ENCODE assay signal across 1 cellular context in the genomic region with DNA sequence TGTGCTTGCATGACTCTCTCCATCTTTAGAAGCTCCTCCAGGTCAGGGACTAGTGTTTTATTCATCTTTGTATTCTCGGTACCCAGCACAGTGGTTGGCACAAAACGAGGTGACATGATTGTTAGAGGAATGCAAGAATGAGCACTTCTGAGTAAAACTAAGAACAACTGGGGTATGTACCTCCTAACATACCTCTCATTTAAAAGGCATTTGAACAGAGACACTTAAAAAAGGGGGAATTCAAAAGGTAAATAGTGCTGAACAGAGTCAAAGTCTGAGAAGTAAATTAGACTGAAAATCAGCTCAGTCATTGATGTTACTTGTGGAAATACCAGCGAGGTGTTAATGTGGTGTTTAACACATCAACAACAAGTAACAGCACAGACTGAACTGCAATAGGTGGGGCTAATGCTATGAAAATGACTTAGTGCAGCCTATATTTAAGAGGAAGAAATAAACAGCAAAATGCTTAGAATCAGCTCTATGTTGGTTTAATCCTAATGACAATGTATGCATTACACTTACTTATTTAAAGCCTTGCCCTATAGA.
TF ChIP-seq lines count a peak whose summit lies in the region.

No MANE protein-coding gene starts in this region.

TF ChIP-seq in H1, 55 proteins besides CTCF, POLR2A, EP300 and RAD21:
- TF ChIP-seq SIRT6 (IDR thresholded peaks at IDR 0.05; ENCODE audit: low read length) (no peak), GTF2F1 (IDR thresholded peaks at IDR 0.05; ENCODE audit: borderline replicate concordance, low read depth, low read length) (no peak), BACH1 (IDR thresholded peaks at IDR 0.05; ENCODE audit: low read length) (no peak), ZNF274 (IDR thresholded peaks at IDR 0.05; ENCODE audit: borderline replicate concordance, extremely low read depth, low read length) (no peak), ATF3 (IDR thresholded peaks at IDR 0.05; ENCODE audit: insufficient read depth, low read depth, low read length) (no peak), KDM5A (IDR thresholded peaks at IDR 0.05; ENCODE audit: low read length) (no peak), KDM4A (IDR thresholded peaks at IDR 0.05; ENCODE audit: low read depth, low read length, severe bottlenecking) (no peak), YY1 (IDR thresholded peaks at IDR 0.05; ENCODE audit: low read depth, low read length) (no peak), SUZ12 (IDR thresholded peaks at IDR 0.05; ENCODE audit: low read length) (no peak), BRCA1 (IDR thresholded peaks at IDR 0.05; ENCODE audit: low read depth, low read length) (no peak), HDAC6 (IDR thresholded peaks at IDR 0.05; ENCODE audit: low read depth, low read length) (no peak), TCF12 (IDR thresholded peaks at IDR 0.05; ENCODE audit: low read depth, low read length) (no peak), TBP (IDR thresholded peaks at IDR 0.05; ENCODE audit: low read depth, low read length) (no peak), SAP30 (IDR thresholded peaks at IDR 0.05; ENCODE audit: insufficient read depth, insufficient replicate concordance, low read length) (no peak)
- TF ChIP-seq, protein P1, sequence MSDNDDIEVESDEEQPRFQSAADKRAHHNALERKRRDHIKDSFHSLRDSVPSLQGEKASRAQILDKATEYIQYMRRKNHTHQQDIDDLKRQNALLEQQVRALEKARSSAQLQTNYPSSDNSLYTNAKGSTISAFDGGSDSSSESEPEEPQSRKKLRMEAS (IDR thresholded peaks at IDR 0.05), result no peak
TF ChIP-seq in H1: peak in this region for 0.
